1 cellular context compared by ENCODE assay signal in the genomic region with DNA sequence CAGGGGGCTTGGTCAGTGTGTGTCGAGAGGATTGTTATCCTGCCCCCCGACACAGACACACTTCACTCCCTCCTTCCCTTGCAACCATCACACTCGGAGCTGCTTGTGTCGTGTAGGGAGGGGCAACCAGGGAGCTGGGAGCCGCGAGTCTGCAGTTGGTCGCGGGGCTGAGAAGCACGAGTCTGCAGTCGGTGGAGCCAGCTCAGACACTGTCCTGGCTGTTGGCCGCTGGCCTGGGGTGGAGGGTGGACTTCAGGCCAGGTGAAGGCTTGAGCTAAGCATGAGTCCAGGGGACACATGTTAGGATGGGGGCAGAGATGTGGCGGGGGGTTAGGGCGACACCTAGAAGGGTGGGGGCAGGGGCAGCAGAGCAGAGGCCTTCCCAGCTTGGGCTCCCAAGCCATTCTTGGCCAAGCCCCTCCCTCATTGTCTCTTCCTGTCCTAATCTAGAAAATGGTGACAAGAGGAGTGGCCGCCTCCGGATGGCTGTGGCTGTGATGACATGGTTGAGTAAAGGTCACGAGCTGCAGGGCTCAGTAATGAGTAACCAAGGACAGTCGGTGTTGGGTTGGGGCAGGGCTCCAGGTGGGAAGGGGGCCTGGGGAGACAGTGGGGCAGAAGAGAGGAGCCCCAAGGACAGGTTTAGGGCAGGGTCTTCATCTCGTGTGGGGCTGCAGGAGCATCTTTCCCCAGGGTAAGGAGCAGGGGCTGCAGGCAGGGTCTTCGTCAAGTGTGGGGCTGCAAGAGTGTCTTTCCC.
A peak's percentile ranks its signal among the peaks of the same experiment; 100 is the strongest.
TF ChIP-seq lines count a peak whose summit lies in the region.

No MANE protein-coding gene starts in this region.

TF ChIP-seq in HepG2, 621 proteins besides CTCF, POLR2A, EP300 and RAD21 (continued from another document and continues in another):
- TF ChIP-seq, protein P1, sequence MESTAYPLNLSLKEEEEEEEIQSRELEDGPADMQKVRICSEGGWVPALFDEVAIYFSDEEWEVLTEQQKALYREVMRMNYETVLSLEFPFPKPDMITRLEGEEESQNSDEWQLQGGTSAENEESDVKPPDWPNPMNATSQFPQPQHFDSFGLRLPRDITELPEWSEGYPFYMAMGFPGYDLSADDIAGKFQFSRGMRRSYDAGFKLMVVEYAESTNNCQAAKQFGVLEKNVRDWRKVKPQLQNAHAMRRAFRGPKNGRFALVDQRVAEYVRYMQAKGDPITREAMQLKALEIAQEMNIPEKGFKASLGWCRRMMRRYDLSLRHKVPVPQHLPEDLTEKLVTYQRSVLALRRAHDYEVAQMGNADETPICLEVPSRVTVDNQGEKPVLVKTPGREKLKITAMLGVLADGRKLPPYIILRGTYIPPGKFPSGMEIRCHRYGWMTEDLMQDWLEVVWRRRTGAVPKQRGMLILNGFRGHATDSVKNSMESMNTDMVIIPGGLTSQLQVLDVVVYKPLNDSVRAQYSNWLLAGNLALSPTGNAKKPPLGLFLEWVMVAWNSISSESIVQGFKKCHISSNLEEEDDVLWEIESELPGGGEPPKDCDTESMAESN (CRISPR knock-in tag; conservative IDR thresholded peaks at IDR 0.05): peak; percentile 44; the same call in 1 of the 2 replicates
- TF ChIP-seq SRSF4 (IDR thresholded peaks at IDR 0.05; ENCODE audit: low read depth, low read length, poor library complexity, severe bottlenecking) (no peak), BRD4 (CRISPR knock-in tag; IDR thresholded peaks at IDR 0.05) (no peak), ARID2 (CRISPR knock-in tag; IDR thresholded peaks at IDR 0.05; ENCODE audit: borderline replicate concordance) (no peak), MEF2D (CRISPR knock-in tag; IDR thresholded peaks at IDR 0.05) (0 out of 2 replicates have a peak, but pooled peaks have one; percentile 43), ZSCAN31 (CRISPR knock-in tag; IDR thresholded peaks at IDR 0.05; ENCODE audit: low read depth) (no peak), ZNF547 (CRISPR knock-in tag; IDR thresholded peaks at IDR 0.05) (no peak), SCMH1 (CRISPR knock-in tag; IDR thresholded peaks at IDR 0.05; ENCODE audit: borderline replicate concordance) (no peak), ZNF530 (CRISPR knock-in tag; IDR thresholded peaks at IDR 0.05; ENCODE audit: low read depth) (no peak), ZNF326 (CRISPR knock-in tag; IDR thresholded peaks at IDR 0.05; ENCODE audit: borderline replicate concordance) (no peak), ZEB1 (IDR thresholded peaks at IDR 0.05; ENCODE audit: insufficient replicate concordance, low read depth) (no peak), CHD4 (IDR thresholded peaks at IDR 0.05; ENCODE audit: borderline replicate concordance, low read length) (no peak), ZNF441 (CRISPR knock-in tag; IDR thresholded peaks at IDR 0.05; ENCODE audit: borderline replicate concordance) (no peak), ZFX (CRISPR knock-in tag; IDR thresholded peaks at IDR 0.05; ENCODE audit: low read depth) (peak; percentile 56; the same call in 1 of the 2 replicates), THYN1 (CRISPR knock-in tag; IDR thresholded peaks at IDR 0.05; ENCODE audit: borderline replicate concordance, low read depth) (no peak)
- TF ChIP-seq, protein P2, sequence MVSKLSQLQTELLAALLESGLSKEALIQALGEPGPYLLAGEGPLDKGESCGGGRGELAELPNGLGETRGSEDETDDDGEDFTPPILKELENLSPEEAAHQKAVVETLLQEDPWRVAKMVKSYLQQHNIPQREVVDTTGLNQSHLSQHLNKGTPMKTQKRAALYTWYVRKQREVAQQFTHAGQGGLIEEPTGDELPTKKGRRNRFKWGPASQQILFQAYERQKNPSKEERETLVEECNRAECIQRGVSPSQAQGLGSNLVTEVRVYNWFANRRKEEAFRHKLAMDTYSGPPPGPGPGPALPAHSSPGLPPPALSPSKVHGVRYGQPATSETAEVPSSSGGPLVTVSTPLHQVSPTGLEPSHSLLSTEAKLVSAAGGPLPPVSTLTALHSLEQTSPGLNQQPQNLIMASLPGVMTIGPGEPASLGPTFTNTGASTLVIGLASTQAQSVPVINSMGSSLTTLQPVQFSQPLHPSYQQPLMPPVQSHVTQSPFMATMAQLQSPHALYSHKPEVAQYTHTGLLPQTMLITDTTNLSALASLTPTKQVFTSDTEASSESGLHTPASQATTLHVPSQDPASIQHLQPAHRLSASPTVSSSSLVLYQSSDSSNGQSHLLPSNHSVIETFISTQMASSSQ (IDR thresholded peaks at IDR 0.05; ENCODE audit: low read depth): peak; percentile 73
- TF ChIP-seq, protein P2 (CRISPR knock-in tag; IDR thresholded peaks at IDR 0.05; ENCODE audit: borderline replicate concordance): peak; percentile 84
- TF ChIP-seq, protein P3, sequence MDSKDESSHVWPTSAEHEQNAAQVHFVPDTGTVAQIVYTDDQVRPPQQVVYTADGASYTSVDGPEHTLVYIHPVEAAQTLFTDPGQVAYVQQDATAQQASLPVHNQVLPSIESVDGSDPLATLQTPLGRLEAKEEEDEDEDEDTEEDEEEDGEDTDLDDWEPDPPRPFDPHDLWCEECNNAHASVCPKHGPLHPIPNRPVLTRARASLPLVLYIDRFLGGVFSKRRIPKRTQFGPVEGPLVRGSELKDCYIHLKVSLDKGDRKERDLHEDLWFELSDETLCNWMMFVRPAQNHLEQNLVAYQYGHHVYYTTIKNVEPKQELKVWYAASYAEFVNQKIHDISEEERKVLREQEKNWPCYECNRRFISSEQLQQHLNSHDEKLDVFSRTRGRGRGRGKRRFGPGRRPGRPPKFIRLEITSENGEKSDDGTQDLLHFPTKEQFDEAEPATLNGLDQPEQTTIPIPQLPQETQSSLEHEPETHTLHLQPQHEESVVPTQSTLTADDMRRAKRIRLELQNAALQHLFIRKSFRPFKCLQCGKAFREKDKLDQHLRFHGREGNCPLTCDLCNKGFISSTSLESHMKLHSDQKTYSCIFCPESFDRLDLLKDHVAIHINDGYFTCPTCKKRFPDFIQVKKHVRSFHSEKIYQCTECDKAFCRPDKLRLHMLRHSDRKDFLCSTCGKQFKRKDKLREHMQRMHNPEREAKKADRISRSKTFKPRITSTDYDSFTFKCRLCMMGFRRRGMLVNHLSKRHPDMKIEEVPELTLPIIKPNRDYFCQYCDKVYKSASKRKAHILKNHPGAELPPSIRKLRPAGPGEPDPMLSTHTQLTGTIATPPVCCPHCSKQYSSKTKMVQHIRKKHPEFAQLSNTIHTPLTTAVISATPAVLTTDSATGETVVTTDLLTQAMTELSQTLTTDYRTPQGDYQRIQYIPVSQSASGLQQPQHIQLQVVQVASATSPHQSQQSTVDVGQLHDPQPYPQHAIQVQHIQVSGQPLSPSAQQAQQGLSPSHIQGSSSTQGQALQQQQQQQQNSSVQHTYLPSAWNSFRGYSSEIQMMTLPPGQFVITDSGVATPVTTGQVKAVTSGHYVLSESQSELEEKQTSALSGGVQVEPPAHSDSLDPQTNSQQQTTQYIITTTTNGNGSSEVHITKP (CRISPR knock-in tag; IDR thresholded peaks at IDR 0.05; ENCODE audit: low read depth): no peak
- TF ChIP-seq, protein P4, sequence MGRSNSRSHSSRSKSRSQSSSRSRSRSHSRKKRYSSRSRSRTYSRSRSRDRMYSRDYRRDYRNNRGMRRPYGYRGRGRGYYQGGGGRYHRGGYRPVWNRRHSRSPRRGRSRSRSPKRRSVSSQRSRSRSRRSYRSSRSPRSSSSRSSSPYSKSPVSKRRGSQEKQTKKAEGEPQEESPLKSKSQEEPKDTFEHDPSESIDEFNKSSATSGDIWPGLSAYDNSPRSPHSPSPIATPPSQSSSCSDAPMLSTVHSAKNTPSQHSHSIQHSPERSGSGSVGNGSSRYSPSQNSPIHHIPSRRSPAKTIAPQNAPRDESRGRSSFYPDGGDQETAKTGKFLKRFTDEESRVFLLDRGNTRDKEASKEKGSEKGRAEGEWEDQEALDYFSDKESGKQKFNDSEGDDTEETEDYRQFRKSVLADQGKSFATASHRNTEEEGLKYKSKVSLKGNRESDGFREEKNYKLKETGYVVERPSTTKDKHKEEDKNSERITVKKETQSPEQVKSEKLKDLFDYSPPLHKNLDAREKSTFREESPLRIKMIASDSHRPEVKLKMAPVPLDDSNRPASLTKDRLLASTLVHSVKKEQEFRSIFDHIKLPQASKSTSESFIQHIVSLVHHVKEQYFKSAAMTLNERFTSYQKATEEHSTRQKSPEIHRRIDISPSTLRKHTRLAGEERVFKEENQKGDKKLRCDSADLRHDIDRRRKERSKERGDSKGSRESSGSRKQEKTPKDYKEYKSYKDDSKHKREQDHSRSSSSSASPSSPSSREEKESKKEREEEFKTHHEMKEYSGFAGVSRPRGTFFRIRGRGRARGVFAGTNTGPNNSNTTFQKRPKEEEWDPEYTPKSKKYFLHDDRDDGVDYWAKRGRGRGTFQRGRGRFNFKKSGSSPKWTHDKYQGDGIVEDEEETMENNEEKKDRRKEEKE (IDR thresholded peaks at IDR 0.05): no peak
- TF ChIP-seq, protein P5, sequence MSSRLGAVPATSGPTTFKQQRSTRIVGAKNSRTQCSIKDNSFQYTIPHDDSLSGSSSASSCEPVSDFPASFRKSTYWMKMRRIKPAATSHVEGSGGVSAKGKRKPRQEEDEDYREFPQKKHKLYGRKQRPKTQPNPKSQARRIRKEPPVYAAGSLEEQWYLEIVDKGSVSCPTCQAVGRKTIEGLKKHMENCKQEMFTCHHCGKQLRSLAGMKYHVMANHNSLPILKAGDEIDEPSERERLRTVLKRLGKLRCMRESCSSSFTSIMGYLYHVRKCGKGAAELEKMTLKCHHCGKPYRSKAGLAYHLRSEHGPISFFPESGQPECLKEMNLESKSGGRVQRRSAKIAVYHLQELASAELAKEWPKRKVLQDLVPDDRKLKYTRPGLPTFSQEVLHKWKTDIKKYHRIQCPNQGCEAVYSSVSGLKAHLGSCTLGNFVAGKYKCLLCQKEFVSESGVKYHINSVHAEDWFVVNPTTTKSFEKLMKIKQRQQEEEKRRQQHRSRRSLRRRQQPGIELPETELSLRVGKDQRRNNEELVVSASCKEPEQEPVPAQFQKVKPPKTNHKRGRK (CRISPR knock-in tag; IDR thresholded peaks at IDR 0.05): no peak
- TF ChIP-seq, protein P6, sequence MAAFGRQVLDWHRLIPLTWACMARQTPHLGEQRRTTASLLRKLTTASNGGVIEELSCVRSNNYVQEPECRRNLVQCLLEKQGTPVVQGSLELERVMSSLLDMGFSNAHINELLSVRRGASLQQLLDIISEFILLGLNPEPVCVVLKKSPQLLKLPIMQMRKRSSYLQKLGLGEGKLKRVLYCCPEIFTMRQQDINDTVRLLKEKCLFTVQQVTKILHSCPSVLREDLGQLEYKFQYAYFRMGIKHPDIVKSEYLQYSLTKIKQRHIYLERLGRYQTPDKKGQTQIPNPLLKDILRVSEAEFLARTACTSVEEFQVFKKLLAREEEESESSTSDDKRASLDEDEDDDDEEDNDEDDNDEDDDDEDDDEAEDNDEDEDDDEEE (CRISPR knock-in tag; IDR thresholded peaks at IDR 0.05): no peak
- TF ChIP-seq, protein P7, sequence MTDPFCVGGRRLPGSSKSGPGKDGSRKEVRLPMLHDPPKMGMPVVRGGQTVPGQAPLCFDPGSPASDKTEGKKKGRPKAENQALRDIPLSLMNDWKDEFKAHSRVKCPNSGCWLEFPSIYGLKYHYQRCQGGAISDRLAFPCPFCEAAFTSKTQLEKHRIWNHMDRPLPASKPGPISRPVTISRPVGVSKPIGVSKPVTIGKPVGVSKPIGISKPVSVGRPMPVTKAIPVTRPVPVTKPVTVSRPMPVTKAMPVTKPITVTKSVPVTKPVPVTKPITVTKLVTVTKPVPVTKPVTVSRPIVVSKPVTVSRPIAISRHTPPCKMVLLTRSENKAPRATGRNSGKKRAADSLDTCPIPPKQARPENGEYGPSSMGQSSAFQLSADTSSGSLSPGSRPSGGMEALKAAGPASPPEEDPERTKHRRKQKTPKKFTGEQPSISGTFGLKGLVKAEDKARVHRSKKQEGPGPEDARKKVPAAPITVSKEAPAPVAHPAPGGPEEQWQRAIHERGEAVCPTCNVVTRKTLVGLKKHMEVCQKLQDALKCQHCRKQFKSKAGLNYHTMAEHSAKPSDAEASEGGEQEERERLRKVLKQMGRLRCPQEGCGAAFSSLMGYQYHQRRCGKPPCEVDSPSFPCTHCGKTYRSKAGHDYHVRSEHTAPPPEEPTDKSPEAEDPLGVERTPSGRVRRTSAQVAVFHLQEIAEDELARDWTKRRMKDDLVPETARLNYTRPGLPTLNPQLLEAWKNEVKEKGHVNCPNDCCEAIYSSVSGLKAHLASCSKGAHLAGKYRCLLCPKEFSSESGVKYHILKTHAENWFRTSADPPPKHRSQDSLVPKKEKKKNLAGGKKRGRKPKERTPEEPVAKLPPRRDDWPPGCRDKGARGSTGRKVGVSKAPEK (CRISPR knock-in tag; IDR thresholded peaks at IDR 0.05; ENCODE audit: borderline replicate concordance): no peak
- TF ChIP-seq, protein P8, sequence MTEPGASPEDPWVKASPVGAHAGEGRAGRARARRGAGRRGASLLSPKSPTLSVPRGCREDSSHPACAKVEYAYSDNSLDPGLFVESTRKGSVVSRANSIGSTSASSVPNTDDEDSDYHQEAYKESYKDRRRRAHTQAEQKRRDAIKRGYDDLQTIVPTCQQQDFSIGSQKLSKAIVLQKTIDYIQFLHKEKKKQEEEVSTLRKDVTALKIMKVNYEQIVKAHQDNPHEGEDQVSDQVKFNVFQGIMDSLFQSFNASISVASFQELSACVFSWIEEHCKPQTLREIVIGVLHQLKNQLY (CRISPR knock-in tag; IDR thresholded peaks at IDR 0.05): no peak
- TF ChIP-seq, protein P9, sequence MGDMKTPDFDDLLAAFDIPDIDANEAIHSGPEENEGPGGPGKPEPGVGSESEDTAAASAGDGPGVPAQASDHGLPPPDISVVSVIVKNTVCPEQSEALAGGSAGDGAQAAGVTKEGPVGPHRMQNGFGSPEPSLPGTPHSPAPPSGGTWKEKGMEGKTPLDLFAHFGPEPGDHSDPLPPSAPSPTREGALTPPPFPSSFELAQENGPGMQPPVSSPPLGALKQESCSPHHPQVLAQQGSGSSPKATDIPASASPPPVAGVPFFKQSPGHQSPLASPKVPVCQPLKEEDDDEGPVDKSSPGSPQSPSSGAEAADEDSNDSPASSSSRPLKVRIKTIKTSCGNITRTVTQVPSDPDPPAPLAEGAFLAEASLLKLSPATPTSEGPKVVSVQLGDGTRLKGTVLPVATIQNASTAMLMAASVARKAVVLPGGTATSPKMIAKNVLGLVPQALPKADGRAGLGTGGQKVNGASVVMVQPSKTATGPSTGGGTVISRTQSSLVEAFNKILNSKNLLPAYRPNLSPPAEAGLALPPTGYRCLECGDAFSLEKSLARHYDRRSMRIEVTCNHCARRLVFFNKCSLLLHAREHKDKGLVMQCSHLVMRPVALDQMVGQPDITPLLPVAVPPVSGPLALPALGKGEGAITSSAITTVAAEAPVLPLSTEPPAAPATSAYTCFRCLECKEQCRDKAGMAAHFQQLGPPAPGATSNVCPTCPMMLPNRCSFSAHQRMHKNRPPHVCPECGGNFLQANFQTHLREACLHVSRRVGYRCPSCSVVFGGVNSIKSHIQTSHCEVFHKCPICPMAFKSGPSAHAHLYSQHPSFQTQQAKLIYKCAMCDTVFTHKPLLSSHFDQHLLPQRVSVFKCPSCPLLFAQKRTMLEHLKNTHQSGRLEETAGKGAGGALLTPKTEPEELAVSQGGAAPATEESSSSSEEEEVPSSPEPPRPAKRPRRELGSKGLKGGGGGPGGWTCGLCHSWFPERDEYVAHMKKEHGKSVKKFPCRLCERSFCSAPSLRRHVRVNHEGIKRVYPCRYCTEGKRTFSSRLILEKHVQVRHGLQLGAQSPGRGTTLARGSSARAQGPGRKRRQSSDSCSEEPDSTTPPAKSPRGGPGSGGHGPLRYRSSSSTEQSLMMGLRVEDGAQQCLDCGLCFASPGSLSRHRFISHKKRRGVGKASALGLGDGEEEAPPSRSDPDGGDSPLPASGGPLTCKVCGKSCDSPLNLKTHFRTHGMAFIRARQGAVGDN (CRISPR knock-in tag; IDR thresholded peaks at IDR 0.05): peak; percentile 86
